ENCODE assay signal across 10 cellular contexts in the genomic region with DNA sequence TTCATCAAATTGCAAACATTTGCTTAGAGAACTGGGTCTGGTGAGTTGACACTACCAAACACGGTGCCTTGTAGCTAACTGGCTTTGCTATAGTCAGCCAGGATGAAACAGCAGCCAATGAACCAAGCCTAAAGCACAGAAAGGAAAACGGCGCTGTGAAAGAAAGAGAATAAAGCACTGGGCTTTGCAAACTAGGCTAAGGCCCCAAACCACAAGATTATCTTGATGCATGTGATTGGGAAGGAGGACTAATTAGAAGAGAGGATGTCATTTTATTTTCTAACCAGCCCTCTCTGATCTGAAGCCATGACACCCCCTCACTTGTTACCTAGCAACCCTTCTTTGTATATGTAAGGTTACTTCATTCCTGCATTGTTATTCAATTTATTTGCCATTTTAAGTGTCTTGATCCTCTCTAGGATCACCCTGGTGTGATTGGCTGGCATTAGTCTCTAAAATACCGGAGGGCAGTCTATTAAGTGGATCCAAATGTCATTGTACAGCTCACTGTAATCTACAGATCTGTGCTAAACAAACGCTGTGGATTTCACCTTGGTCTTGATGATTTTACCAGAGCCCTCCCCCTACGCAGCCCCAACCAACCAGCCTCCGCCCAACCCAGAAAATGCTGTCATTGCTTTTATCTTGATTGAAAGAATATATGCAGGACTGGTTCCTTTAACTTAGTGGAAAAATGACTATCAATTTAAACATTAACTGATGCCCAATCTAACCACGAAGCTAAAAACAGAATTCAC.
A peak's percentile ranks its signal among the peaks of the same experiment; 100 is the strongest.
DNase-seq lines count a peak whose midpoint lies in the region; ATAC-seq and TF ChIP-seq lines count a peak whose summit lies in the region.
"Had no signal": no experiment of that assay in that cellular context is flagged by ENCODE, and none has a peak within 500 bp of the region (broad histone marks: within the 10 kb centered on the region; RNA-seq: fewer than 3 reads in every experiment).

No MANE protein-coding gene starts in this region.

- peaks cover 0 to 13% (median 9%) of the 10 kb centered on the region in 7 donors for H3K4me1 Mint-ChIP-seq in naive thymus-derived CD4-positive, alpha-beta T cell

- peak overlapping the region in 3 of 10 donors; percentile 26 to 42 (median 28) for H3K4me3 Mint-ChIP-seq in naive thymus-derived CD4-positive, alpha-beta T cell

- no peaks in the 10 kb centered on the region for H3K4me1 ChIP-seq in naive thymus-derived CD4-positive, alpha-beta T cell (ENCODE audit: control insufficient read depth in 2 of 2, insufficient read depth in 2 of 2, low read length in 2 of 2)
- H3K4me1 ChIP-seq in psoas muscle = no peaks in the 10 kb centered on the region

- H3K27me3 Mint-ChIP-seq in naive thymus-derived CD4-positive, alpha-beta T cell = peaks cover 0 to 4% (median 0%) of the 10 kb centered on the region in 5 donors

- H3K27me3 ChIP-seq in naive thymus-derived CD4-positive, alpha-beta T cell (ENCODE audit: control insufficient read depth in 2 of 2, insufficient read depth in 2 of 2, low read length in 2 of 2) = no peaks in the 10 kb centered on the region
- no peaks in the 10 kb centered on the region for H3K27me3 ChIP-seq in psoas muscle (ENCODE audit: insufficient read depth in 3 of 3, low read length in 2 of 3)

- TF ChIP-seq CTCF in psoas muscle (IDR thresholded peaks at IDR 0.05) = no peak

- ATAC-seq in naive thymus-derived CD4-positive, alpha-beta T cell = peak; percentile 83
- ATAC-seq in HG02571 (IDR thresholded peaks at IDR 0.05; ENCODE audit: unreplicated experiment) (no peak), psoas muscle (no peak), GM21515 (IDR thresholded peaks at IDR 0.05; ENCODE audit: unreplicated experiment) (no peak), GM18873 (IDR thresholded peaks at IDR 0.05; ENCODE audit: low FRiP score, unreplicated experiment) (no peak)
- ATAC-seq: esophagus mucosa had no signal

- peaks cover 0 to 11% (median 0%) of the 10 kb centered on the region in 11 donors for H3K9me3 Mint-ChIP-seq in naive thymus-derived CD4-positive, alpha-beta T cell

- peak; percentile 35 for DNase-seq in ELF-1 (ENCODE audit: low read depth, low spot score)
- peak; percentile 70 for DNase-seq in NCI-H2196 (lab: John Stamatoyannopoulos, UW; ENCODE audit: unreplicated experiment)
- peak; percentile 3 for DNase-seq in activated T-helper 1 cell treated with Interleukin-2 at 50 U/mL for 16 hours (ENCODE audit: low read depth)
- DNase-seq in naive thymus-derived CD4-positive, alpha-beta T cell = peak in 5 of 9 donors; percentile 2 to 25 (median 21)
- DNase-seq in psoas muscle = no peak
- DNase-seq: PC-9 had no signal

- no peak overlapping the region for H3K27ac ChIP-seq in naive thymus-derived CD4-positive, alpha-beta T cell (ENCODE audit: low read depth, low read length)
- no peak overlapping the region for H3K27ac ChIP-seq in psoas muscle
- H3K27ac ChIP-seq: PC-9 had no signal

- CTCF ChIA-PET in naive thymus-derived CD4-positive, alpha-beta T cell (lab: Charles Lee) = no interaction called here

- peaks cover 0 to 4% (median 0%) of the 10 kb centered on the region in 5 donors for H3K36me3 Mint-ChIP-seq in naive thymus-derived CD4-positive, alpha-beta T cell

- H3K36me3 ChIP-seq in naive thymus-derived CD4-positive, alpha-beta T cell (ENCODE audit: control insufficient read depth in 2 of 3, insufficient read depth in 3 of 3, low read length in 3 of 3) = no peaks in the 10 kb centered on the region
- no peaks in the 10 kb centered on the region for H3K36me3 ChIP-seq in psoas muscle (ENCODE audit: insufficient read depth in 1 of 2, low read depth in 1 of 2)

- peak overlapping the region in 5 of 9 donors; percentile 21 to 82 (median 36) for H3K27ac Mint-ChIP-seq in naive thymus-derived CD4-positive, alpha-beta T cell

- no peaks in the 10 kb centered on the region for H3K9me3 ChIP-seq in naive thymus-derived CD4-positive, alpha-beta T cell (ENCODE audit: control insufficient read depth in 2 of 3, low read length in 3 of 3)
- no peaks in the 10 kb centered on the region for H3K9me3 ChIP-seq in psoas muscle

- POLR2A ChIA-PET in naive thymus-derived CD4-positive, alpha-beta T cell (lab: Charles Lee) = no interaction called here

- no peak overlapping the region for H3K4me3 ChIP-seq in naive thymus-derived CD4-positive, alpha-beta T cell (ENCODE audit: low read length)
- no peak overlapping the region for H3K4me3 ChIP-seq in psoas muscle
- H3K4me3 ChIP-seq: PC-9 had no signal

- intact Hi-C loops in naive thymus-derived CD4-positive, alpha-beta T cell (cut with micrococcal nuclease) = no loop called here
- intact Hi-C loops in psoas muscle (cut with DNase I) = loop anchor here in 1 of 2 donors (5.0 kb wide), 1 partner anchor 602 kb away; no protein-coding TSS in a partner anchor

- WGBS in psoas muscle, 3 donors = 68 to 73% (median 70%) methylated on average over 8 of the region's 8 CpGs

Comparison
In these comparisons a context has a peak if more than half of its experiments do, and no peak if none do; other contexts are left out.
1. DNase-seq: peak in ELF-1 (single experiment), NCI-H2196 (single experiment), activated T-helper 1 cell treated with Interleukin-2 at 50 U/mL for 16 hours (single experiment) and naive thymus-derived CD4-positive, alpha-beta T cell (5 of 9); none in psoas muscle (0 of 2).